Comparison of ENCODE assay signal across 1 cellular context in the genomic region with DNA sequence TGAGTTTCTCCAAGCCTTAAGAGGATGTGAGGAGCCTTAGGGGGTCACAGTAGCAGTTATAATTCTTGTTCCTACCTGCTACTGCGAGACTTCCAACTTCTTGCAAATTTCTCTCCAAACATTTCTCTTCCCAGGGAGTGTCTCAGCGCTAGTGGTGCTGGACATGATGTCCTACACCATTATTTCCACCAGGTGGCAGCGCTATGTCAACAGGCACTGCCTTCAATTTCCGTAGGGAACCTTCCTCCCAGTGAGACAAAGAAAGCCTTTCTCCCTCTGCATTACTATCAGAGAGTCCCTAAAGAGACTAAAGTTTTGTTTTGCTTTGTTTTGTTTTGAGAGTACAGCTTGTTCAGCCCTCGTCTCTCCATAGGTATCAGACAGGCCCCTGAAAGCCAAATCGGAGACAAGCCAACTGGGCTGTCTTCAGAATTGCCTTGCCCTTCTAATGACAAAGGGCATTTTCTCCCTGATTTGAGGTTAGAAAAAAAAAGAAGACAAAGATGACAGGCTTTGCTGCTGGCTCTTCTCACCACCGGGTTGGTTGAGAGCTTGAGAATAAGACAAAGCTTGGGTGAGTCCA.
TF ChIP-seq lines count a peak whose summit lies in the region.

No MANE protein-coding gene starts in this region.

TF ChIP-seq in endothelial cell of umbilical vein, 7 proteins besides CTCF, POLR2A, EP300 and RAD21:
- no peak for TF ChIP-seq JUN (IDR thresholded peaks at IDR 0.05; ENCODE audit: borderline replicate concordance, insufficient read depth, insufficient read length, low read depth)
- TF ChIP-seq, protein P1, sequence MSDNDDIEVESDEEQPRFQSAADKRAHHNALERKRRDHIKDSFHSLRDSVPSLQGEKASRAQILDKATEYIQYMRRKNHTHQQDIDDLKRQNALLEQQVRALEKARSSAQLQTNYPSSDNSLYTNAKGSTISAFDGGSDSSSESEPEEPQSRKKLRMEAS (IDR thresholded peaks at IDR 0.05; ENCODE audit: insufficient read depth, insufficient read length): no peak
- TF ChIP-seq EZH2 (IDR thresholded peaks at IDR 0.05; ENCODE audit: borderline replicate concordance, low read depth, low read length, severe bottlenecking): no peak
- TF ChIP-seq FOS (IDR thresholded peaks at IDR 0.05; ENCODE audit: borderline replicate concordance, insufficient read depth, low read length): no peak
- TF ChIP-seq POLR2AphosphoS5 (IDR thresholded peaks at IDR 0.05; ENCODE audit: insufficient read depth, low read depth, low read length): no peak
- no peak for TF ChIP-seq GATA2 (IDR thresholded peaks at IDR 0.05; ENCODE audit: insufficient read depth, insufficient read length, low read depth, low read length)
- TF ChIP-seq MYC (IDR thresholded peaks at IDR 0.05; ENCODE audit: low read depth, low read length): no peak
